In genomic region chr20:2508631-2509467, GRCh38 we compare ENCODE assay signal across 8 cellular contexts. TPM values are rescaled to one million over a fixed set of nuclear protein-coding genes. Genes with fewer than 3 reads are reported as not detected.
DNase-seq lines count a peak whose midpoint lies in the region; ATAC-seq, FAIRE-seq and TF ChIP-seq lines count a peak whose summit lies in the region.

ZNF343 (minus strand) TSS chr20:2508915; CDS start chr20:2493895, 15,020 bp downstream.

- H3K4me3 ChIP-seq in WERI-Rb-1 (ENCODE audit: low read depth, low read length): peak within 1 kb of the TSS; percentile 87
- H3K4me3 ChIP-seq in bronchial epithelial cell (ENCODE audit: low read depth, low read length): peak within 1 kb of the TSS; percentile 80

- TF ChIP-seq CTCF in WERI-Rb-1 (IDR thresholded peaks at IDR 0.05; ENCODE audit: low read depth, low read length): peak; percentile 14; the same call in 1 of the 2 replicates
- no peak for TF ChIP-seq CTCF in bronchial epithelial cell (IDR thresholded peaks at IDR 0.05; ENCODE audit: insufficient read depth, low read length, severe bottlenecking)

- H3K27me3 ChIP-seq in WERI-Rb-1 (ENCODE audit: insufficient read depth, low read depth, severe bottlenecking) (no peaks in the 10 kb centered on the region), bronchial epithelial cell (ENCODE audit: control insufficient read depth, insufficient read depth, low read length) (no peaks in the 10 kb centered on the region)

- H3K36me3 ChIP-seq in WERI-Rb-1 (no peaks in the 10 kb centered on the region), bronchial epithelial cell (ENCODE audit: control insufficient read depth, insufficient read depth, low read length) (no peaks in the 10 kb centered on the region)

- peak within 1 kb of the TSS; percentile 92 for H3K27ac ChIP-seq in WERI-Rb-1

- FAIRE-seq in bronchial epithelial cell (lab: Jason Lieb, UNC): no peak

- in situ Hi-C loops in ACHN (cut with HindIII; ENCODE audit: low pct_ligation_motif_present, low pct_unique_long_range_greater_than_20kb, low sequenced_read_pairs): no loop called here

- DNase-seq in ACHN: peak; percentile 81
- peak; percentile 84 for DNase-seq in NCI-H2196 (lab: John Stamatoyannopoulos, UW; ENCODE audit: unreplicated experiment)
- DNase-seq in WERI-Rb-1: peak; percentile 76
- peak; percentile 77 for DNase-seq in bronchial epithelial cell (ENCODE audit: low read depth)
- DNase-seq in iris pigment epithelial cell (ENCODE audit: low read depth): peak; percentile 85
- peak; percentile 63 to 66 for DNase-seq in stimulated activated CD4-positive, alpha-beta T cell treated with anti-CD3 and anti-CD28 coated beads, Interleukin-12 subunit alpha, Interleukin-12 subunit beta, amount 100 ng/mL, for 24 hours (ENCODE audit: low read depth in 2 of 2)

- ATAC-seq in GM18861 (IDR thresholded peaks at IDR 0.05; ENCODE audit: unreplicated experiment): peak; percentile 89
- peak; percentile 95 for ATAC-seq in HG03095 (IDR thresholded peaks at IDR 0.05; ENCODE audit: unreplicated experiment)

- no peaks in the 10 kb centered on the region for H3K9me3 ChIP-seq in WERI-Rb-1 (ENCODE audit: severe bottlenecking)

RNA-seq across cellular contexts. Expression of gene ZNF343, which starts in this region (rescaled TPM):
- total RNA-seq in bronchial epithelial cell: 9.2 and 11.3 TPM in 2 replicates

Comparison
In these comparisons a context has a peak if more than half of its experiments do, and no peak if none do; other contexts are left out.
1. Peak in every context shown above with its lines: DNase-seq, ATAC-seq, H3K4me3 ChIP-seq and H3K27ac ChIP-seq.